11 cellular contexts compared by ENCODE assay signal in genomic region chr11:73331138-73331916, GRCh38. TPM values are rescaled to one million over a fixed set of nuclear protein-coding genes. Genes with fewer than 3 reads are reported as not detected.
DNase-seq lines count a peak whose midpoint lies in the region; ATAC-seq and TF ChIP-seq lines count a peak whose summit lies in the region.
"Had no signal": no experiment of that assay in that cellular context is flagged by ENCODE, and none has a peak within 500 bp of the region (broad histone marks: within the 10 kb centered on the region; RNA-seq: fewer than 3 reads in every experiment).

No MANE protein-coding gene starts in this region.

- ATAC-seq in psoas muscle (no peak), HG02588 (IDR thresholded peaks at IDR 0.05; ENCODE audit: unreplicated experiment) (no peak)
- no peak for ATAC-seq in activated CD4-positive, CD25-positive, alpha-beta regulatory T cell treated with anti-CD3 and anti-CD28 coated beads, Interleukin-2, amount 50 U/mL, for 24 hours
- ATAC-seq: natural killer cell treated with Interleukin-12 subunit alpha and Interleukin-12 subunit beta and Interleukin-15 and Interleukin-18, amount 100 ng/mL, for 72 hours had no signal

- intact Hi-C loops in ascending aorta (cut with DNase I): no loop called here
- intact Hi-C loops in psoas muscle (cut with DNase I): loop anchor here in 1 of 2 donors (5.0 kb wide), 1 partner anchor 34 kb away; no protein-coding TSS in a partner anchor

- H3K27me3 ChIP-seq in H7 (ENCODE audit: control insufficient read depth, insufficient read depth, low read length): peaks cover 26% of the 10 kb centered on the region
- no peaks in the 10 kb centered on the region for H3K27me3 ChIP-seq in ascending aorta
- H3K27me3 ChIP-seq in psoas muscle (ENCODE audit: insufficient read depth in 3 of 3, low read length in 2 of 3): no peaks in the 10 kb centered on the region
- H3K27me3 ChIP-seq: BLaER1 had no signal

- no peak for TF ChIP-seq CTCF in ascending aorta (IDR thresholded peaks at IDR 0.05)
- no peak for TF ChIP-seq CTCF in psoas muscle (IDR thresholded peaks at IDR 0.05)

- H3K4me3 ChIP-seq in H7 (ENCODE audit: insufficient read depth, low read depth, low read length) (no peak overlapping the region), ascending aorta (peak overlapping the region; percentile 1 to 7), psoas muscle (no peak overlapping the region)
- H3K4me3 ChIP-seq: BLaER1 had no signal

- peaks cover 50 to 88% of the 10 kb centered on the region in 2 donors for H3K4me1 ChIP-seq in ascending aorta
- H3K4me1 ChIP-seq in psoas muscle: peaks cover 11% of the 10 kb centered on the region

- WGBS in psoas muscle, 3 donors: 48 to 68% (median 56%) methylated on average over 4 of the region's 4 CpGs

- peak overlapping the region; percentile 79 to 89 for H3K27ac ChIP-seq in ascending aorta
- H3K27ac ChIP-seq in psoas muscle: peak overlapping the region; percentile 2

- H3K9me3 ChIP-seq in ascending aorta (no peaks in the 10 kb centered on the region), psoas muscle (no peaks in the 10 kb centered on the region)
- H3K9me3 ChIP-seq: BLaER1 had no signal

- DNase-seq in H7 (peak; percentile 98), ascending aorta (ENCODE audit: low spot score in 2 of 2) (peak in 1 of 2 donors; percentile 84), hepatic stellate cell (ENCODE audit: low spot score) (peak; percentile 85), psoas muscle (peak in 1 of 2 donors; percentile 47), D341Med (ENCODE audit: low spot score) (no peak), OCI-M2 (lab: John Stamatoyannopoulos, UW; ENCODE audit: unreplicated experiment) (no peak)
- DNase-seq: activated naive CD4-positive, alpha-beta T cell treated with Interleukin-2 at 50 U/mL for 16 hours had no signal

- H3K36me3 ChIP-seq in H7 (replicated peaks; ENCODE audit: control insufficient read depth, insufficient read depth, low read length) (0 out of 2 replicates have a peak, but pooled peaks cover 2% of the 10 kb centered on the region), ascending aorta (peaks cover 5 to 6% of the 10 kb centered on the region in 2 donors), psoas muscle (ENCODE audit: insufficient read depth in 1 of 2, low read depth in 1 of 2) (no peaks in the 10 kb centered on the region)
- H3K36me3 ChIP-seq: BLaER1 had no signal

RNA-seq across cellular contexts. Expression of gene ARHGEF17, which starts 23.3 kb away (rescaled TPM):
- total RNA-seq in H7 (2014; rRNA removed; shearing (Covaris generic)): 3.3 and 6.6 TPM in 2 replicates
- total RNA-seq in ascending aorta: 193 TPM
- total RNA-seq in psoas muscle: 10 to 100 TPM; 10.8 to 38.4 (median 15.5) TPM
- 1 to 10 TPM; 5.7 to 7.9 (median 6.9) TPM for polyA plus RNA-seq in psoas muscle

RNA-seq across cellular contexts. Expression of gene RELT, which starts 44.9 kb away (rescaled TPM):
- 6.4 and 8.3 TPM in 2 replicates for total RNA-seq in H7 (2014; rRNA removed; shearing (Covaris generic))
- total RNA-seq in ascending aorta (25.7 TPM), psoas muscle (10 to 100 TPM in 3 of 4 donors, 1 to 10 TPM in 1; 9.0 to 33.0 (median 17.2) TPM)
- 10 to 100 TPM in 2 of 3 donors, 1 to 10 TPM in 1; 4.9 to 15.8 (median 15.5) TPM for polyA plus RNA-seq in psoas muscle

RNA-seq across cellular contexts. Expression of gene P2RY6, which starts 59.2 kb away (rescaled TPM):
- total RNA-seq in H7 (2014; rRNA removed; shearing (Covaris generic)): 0.66 TPM in 1 of 2 replicates, not detected in the other
- 8.8 TPM for total RNA-seq in ascending aorta
- total RNA-seq in psoas muscle: 1 to 10 TPM in 3 of 4 donors, under 1 TPM in 1; 0.96 to 2.5 (median 1.5) TPM
- polyA plus RNA-seq in psoas muscle: 1 to 10 TPM in 2 of 3 donors, under 1 TPM in 1; 0.59 to 1.6 (median 1.2) TPM
- total RNA-seq: natural killer cell treated with Interleukin-12 subunit alpha and Interleukin-12 subunit beta and Interleukin-15 and Interleukin-18, amount 100 ng/mL, for 72 hours had no signal

Comparison
In these comparisons a context has a peak if more than half of its experiments do, and no peak if none do; other contexts are left out.
1. DNase-seq: peak in H7 (single experiment) and hepatic stellate cell (single experiment); none in D341Med (single experiment) and OCI-M2 (single experiment).
2. H3K4me3 ChIP-seq: peak in ascending aorta (2 of 2); none in H7 (single experiment) and psoas muscle (single experiment).